In genomic region chr5:131209506-131210191, GRCh38 we compare ENCODE assay signal across 8 cellular contexts. TPM values are rescaled to one million over a fixed set of nuclear protein-coding genes. Genes with fewer than 3 reads are reported as not detected.
DNase-seq lines count a peak whose midpoint lies in the region; ATAC-seq and TF ChIP-seq lines count a peak whose summit lies in the region.

No MANE protein-coding gene starts in this region.

- no peak overlapping the region for H2AFZ ChIP-seq in neural progenitor cell (replicated peaks)

- no peaks in the 10 kb centered on the region for H3K36me3 ChIP-seq in neural progenitor cell

- H3K27ac ChIP-seq in neural progenitor cell (peak overlapping the region; percentile 21), RWPE1 (no peak overlapping the region)

- H3K9ac ChIP-seq in neural progenitor cell, result no peak overlapping the region

- peak overlapping the region; percentile 71 for H3K4me3 Mint-ChIP-seq in activated T-cell treated with anti-CD3 and anti-CD28 coated beads, Interleukin-2, amount 50 U/mL, for 4 hours
- peak overlapping the region; percentile 49 for H3K4me3 Mint-ChIP-seq in neural progenitor cell
- no peak overlapping the region for H3K4me3 Mint-ChIP-seq in chondrocyte (ENCODE audit: unreplicated experiment)

- no peak for TF ChIP-seq CTCF in neural progenitor cell (IDR thresholded peaks at IDR 0.05)
- no peak for TF ChIP-seq CTCF in RWPE1 (conservative IDR thresholded peaks at IDR 0.05; ENCODE audit: low read depth)
- no peak for TF ChIP-seq CTCF in chondrocyte (IDR thresholded peaks at IDR 0.05)

- peaks cover 14% of the 10 kb centered on the region for H3F3A ChIP-seq in neural progenitor cell (ENCODE audit: low read depth)

- no peaks in the 10 kb centered on the region for H3K27me3 Mint-ChIP-seq in activated T-cell treated with anti-CD3 and anti-CD28 coated beads, Interleukin-2, amount 50 U/mL, for 4 hours (ENCODE audit: low read depth)
- H3K27me3 Mint-ChIP-seq in neural progenitor cell (ENCODE audit: insufficient read depth, low read depth) (no peaks in the 10 kb centered on the region), chondrocyte (ENCODE audit: low read depth) (no peaks in the 10 kb centered on the region)

- peaks cover 5% of the 10 kb centered on the region for H3K9me3 Mint-ChIP-seq in activated T-cell treated with anti-CD3 and anti-CD28 coated beads, Interleukin-2, amount 50 U/mL, for 4 hours
- no peaks in the 10 kb centered on the region for H3K9me3 Mint-ChIP-seq in neural progenitor cell
- H3K9me3 Mint-ChIP-seq in chondrocyte (ENCODE audit: low read depth), result no peaks in the 10 kb centered on the region

- H4K20me1 ChIP-seq in neural progenitor cell (ENCODE audit: low read depth), result no peaks in the 10 kb centered on the region

- peaks cover 1% of the 10 kb centered on the region for H3K36me3 Mint-ChIP-seq in activated T-cell treated with anti-CD3 and anti-CD28 coated beads, Interleukin-2, amount 50 U/mL, for 4 hours (ENCODE audit: insufficient read depth)
- H3K36me3 Mint-ChIP-seq in neural progenitor cell (no peaks in the 10 kb centered on the region), chondrocyte (ENCODE audit: low read depth) (no peaks in the 10 kb centered on the region)

- peak overlapping the region; percentile 54 for H3K4me2 ChIP-seq in neural progenitor cell

- H3K9me3 ChIP-seq in neural progenitor cell (ENCODE audit: low read depth), result no peaks in the 10 kb centered on the region

- DNase-seq in activated CD4-positive, CD25-positive, alpha-beta regulatory T cell (lab: John Stamatoyannopoulos, UW), result no peak
- DNase-seq in NCI-H69 (lab: John Stamatoyannopoulos, UW) (peak; percentile 87), neural progenitor cell (ENCODE audit: low spot score) (peak; percentile 74), RWPE1 (ENCODE audit: low spot score) (no peak), chondrocyte (ENCODE audit: low spot score) (no peak)
- DNase-seq in activated T-cell treated with anti-CD3 and anti-CD28 coated beads, Interleukin-2, amount 50 U/mL, for 4 hours, result peak; percentile 27

- CTCF ChIA-PET in RWPE1 (lab: Yijun Ruan, JAX), result interaction anchor here (0.5 kb wide), 1 partner anchor 1426 kb away, joined by 3 read pairs; no protein-coding TSS in a partner anchor

- no peaks in the 10 kb centered on the region for H3K79me2 ChIP-seq in neural progenitor cell (ENCODE audit: low read depth)

- peak overlapping the region; percentile 76 for H3K27ac Mint-ChIP-seq in neural progenitor cell
- no peak overlapping the region for H3K27ac Mint-ChIP-seq in chondrocyte (ENCODE audit: unreplicated experiment)

- H3K27me3 ChIP-seq in neural progenitor cell, result no peaks in the 10 kb centered on the region

- H3K4me3 ChIP-seq in neural progenitor cell, result no peak overlapping the region

- POLR2A ChIA-PET in RWPE1 (lab: Yijun Ruan, JAX; ENCODE audit: low non-redundant PET), result no interaction called here

- ATAC-seq in activated CD4-positive, CD25-positive, alpha-beta regulatory T cell treated with anti-CD3 and anti-CD28 coated beads, Interleukin-2, amount 50 U/mL, for 24 hours, result peak; percentile 89 to 94
- peak; percentile 79 for ATAC-seq in HG03064 (IDR thresholded peaks at IDR 0.05; ENCODE audit: low read depth, unreplicated experiment)
- ATAC-seq in activated T-cell treated with anti-CD3 and anti-CD28 coated beads, Interleukin-2, amount 50 U/mL, for 4 hours, result peak; percentile 93

- H3K4me1 ChIP-seq in neural progenitor cell, result peaks cover 32% of the 10 kb centered on the region

- peaks cover 57% of the 10 kb centered on the region for H3K4me1 Mint-ChIP-seq in activated T-cell treated with anti-CD3 and anti-CD28 coated beads, Interleukin-2, amount 50 U/mL, for 4 hours (ENCODE audit: low read depth)
- H3K4me1 Mint-ChIP-seq in neural progenitor cell (peaks cover 30% of the 10 kb centered on the region), chondrocyte (ENCODE audit: low read depth) (peaks cover under 1% of the 10 kb centered on the region)

RNA-seq across cellular contexts. Expression of gene LYRM7, which starts 38.9 kb away (rescaled TPM):
- 10 to 100 TPM; 15.1 to 20.0 (median 18.9) TPM for total RNA-seq in activated T-cell treated with anti-CD3 and anti-CD28 coated beads, Interleukin-2, amount 50 U/mL, for 4 hours
- total RNA-seq in neural progenitor cell (ENCODE audit: low replicate concordance) (8.1 and 19.2 TPM in 2 replicates), chondrocyte (9.8 to 10.8 TPM (median 10.1 TPM) in 3 replicates)

RNA-seq across cellular contexts. Expression of gene HINT1, which starts 44.6 kb away (rescaled TPM):
- total RNA-seq in activated T-cell treated with anti-CD3 and anti-CD28 coated beads, Interleukin-2, amount 50 U/mL, for 4 hours, result 100 to 1,000 TPM; 291 to 326 (median 308) TPM
- total RNA-seq in neural progenitor cell (ENCODE audit: low replicate concordance) (209 and 300 TPM in 2 replicates), chondrocyte (196 to 223 TPM (median 197 TPM) in 3 replicates)

RNA-seq across cellular contexts. Expression of gene CDC42SE2, which starts 54.2 kb away (rescaled TPM):
- total RNA-seq in activated T-cell treated with anti-CD3 and anti-CD28 coated beads, Interleukin-2, amount 50 U/mL, for 4 hours, result 100 to 1,000 TPM in 1 of 3 donors, 10 to 100 TPM in 2; 89.3 to 103 (median 97.5) TPM
- 52.8 and 79.9 TPM in 2 replicates for total RNA-seq in neural progenitor cell (ENCODE audit: low replicate concordance)
- total RNA-seq in chondrocyte, result 21.1 to 23.7 TPM (median 22.0 TPM) in 3 replicates

Comparison
In these comparisons a context has a peak if more than half of its experiments do, and no peak if none do; other contexts are left out.
1. DNase-seq: peak in NCI-H69 (single experiment), activated T-cell treated with anti-CD3 and anti-CD28 coated beads, Interleukin-2, amount 50 U/mL, for 4 hours (single experiment) and neural progenitor cell (single experiment); none in activated CD4-positive, CD25-positive, alpha-beta regulatory T cell (0 of 4), RWPE1 (single experiment) and chondrocyte (single experiment).
2. Peak in every context shown above with its lines, with median percentiles within 50 percentile points of each other: ATAC-seq.